In the genomic region with DNA sequence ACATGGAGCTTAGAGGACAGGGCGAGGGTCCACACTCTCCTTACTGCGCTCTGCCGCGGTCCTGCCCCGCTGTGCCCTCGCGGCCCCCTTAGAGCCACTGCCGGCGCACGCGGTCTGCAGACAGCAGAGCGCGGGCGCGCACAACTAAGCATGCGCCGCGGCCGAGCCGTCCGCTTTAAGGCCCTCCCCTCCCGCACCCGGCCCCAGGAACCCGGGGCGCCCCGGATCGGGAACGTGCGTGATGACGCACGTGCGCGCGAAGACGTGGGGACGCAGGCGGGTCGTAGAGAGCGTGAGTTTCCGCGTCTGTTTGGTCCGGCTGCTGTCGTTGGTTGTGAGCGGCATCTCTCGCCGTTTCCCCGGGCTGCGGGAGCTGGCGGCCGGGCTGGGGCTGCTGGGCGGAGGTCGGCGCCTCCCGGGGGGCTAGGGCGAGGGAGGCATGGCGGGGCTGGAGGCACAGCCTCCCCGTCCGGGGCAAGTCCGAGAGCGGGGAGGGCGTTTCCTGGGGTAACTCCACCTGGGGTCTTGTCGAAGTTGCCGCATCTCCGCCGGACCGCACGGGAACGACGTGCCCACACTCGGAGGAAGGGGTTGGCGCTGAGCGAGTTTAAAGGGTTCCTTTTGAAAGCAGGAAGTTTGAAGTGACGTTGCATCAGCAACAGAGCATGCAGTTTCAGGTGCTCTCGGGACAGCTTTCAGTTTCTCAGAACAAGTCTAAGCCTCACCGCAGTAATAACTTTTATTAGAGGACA, we compare ENCODE assay signal across 1 cellular context.
A peak's percentile ranks its signal among the peaks of the same experiment; 100 is the strongest.
TF ChIP-seq lines count a peak whose summit lies in the region.

A gene with protein sequence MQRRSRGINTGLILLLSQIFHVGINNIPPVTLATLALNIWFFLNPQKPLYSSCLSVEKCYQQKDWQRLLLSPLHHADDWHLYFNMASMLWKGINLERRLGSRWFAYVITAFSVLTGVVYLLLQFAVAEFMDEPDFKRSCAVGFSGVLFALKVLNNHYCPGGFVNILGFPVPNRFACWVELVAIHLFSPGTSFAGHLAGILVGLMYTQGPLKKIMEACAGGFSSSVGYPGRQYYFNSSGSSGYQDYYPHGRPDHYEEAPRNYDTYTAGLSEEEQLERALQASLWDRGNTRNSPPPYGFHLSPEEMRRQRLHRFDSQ (plus strand): TSS at position 259 of the 752 bp plus-strand sequence. CDS start 28,640 bp downstream, outside the sequence.

TF ChIP-seq in HEK293, 187 proteins besides CTCF, POLR2A, EP300 and RAD21 (continued from another document and continues in another):
- TF ChIP-seq, protein P1, sequence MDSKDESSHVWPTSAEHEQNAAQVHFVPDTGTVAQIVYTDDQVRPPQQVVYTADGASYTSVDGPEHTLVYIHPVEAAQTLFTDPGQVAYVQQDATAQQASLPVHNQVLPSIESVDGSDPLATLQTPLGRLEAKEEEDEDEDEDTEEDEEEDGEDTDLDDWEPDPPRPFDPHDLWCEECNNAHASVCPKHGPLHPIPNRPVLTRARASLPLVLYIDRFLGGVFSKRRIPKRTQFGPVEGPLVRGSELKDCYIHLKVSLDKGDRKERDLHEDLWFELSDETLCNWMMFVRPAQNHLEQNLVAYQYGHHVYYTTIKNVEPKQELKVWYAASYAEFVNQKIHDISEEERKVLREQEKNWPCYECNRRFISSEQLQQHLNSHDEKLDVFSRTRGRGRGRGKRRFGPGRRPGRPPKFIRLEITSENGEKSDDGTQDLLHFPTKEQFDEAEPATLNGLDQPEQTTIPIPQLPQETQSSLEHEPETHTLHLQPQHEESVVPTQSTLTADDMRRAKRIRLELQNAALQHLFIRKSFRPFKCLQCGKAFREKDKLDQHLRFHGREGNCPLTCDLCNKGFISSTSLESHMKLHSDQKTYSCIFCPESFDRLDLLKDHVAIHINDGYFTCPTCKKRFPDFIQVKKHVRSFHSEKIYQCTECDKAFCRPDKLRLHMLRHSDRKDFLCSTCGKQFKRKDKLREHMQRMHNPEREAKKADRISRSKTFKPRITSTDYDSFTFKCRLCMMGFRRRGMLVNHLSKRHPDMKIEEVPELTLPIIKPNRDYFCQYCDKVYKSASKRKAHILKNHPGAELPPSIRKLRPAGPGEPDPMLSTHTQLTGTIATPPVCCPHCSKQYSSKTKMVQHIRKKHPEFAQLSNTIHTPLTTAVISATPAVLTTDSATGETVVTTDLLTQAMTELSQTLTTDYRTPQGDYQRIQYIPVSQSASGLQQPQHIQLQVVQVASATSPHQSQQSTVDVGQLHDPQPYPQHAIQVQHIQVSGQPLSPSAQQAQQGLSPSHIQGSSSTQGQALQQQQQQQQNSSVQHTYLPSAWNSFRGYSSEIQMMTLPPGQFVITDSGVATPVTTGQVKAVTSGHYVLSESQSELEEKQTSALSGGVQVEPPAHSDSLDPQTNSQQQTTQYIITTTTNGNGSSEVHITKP (tag by site-specific recombination; IDR thresholded peaks at IDR 0.05): peak; percentile 52
- TF ChIP-seq ZNF433 (tag by site-specific recombination; IDR thresholded peaks at IDR 0.05; ENCODE audit: low read depth) (no peak), ZNF791 (tag by site-specific recombination; IDR thresholded peaks at IDR 0.05) (no peak), ZNF48 (tag by site-specific recombination; IDR thresholded peaks at IDR 0.05) (no peak), ZIC2 (tag by site-specific recombination; IDR thresholded peaks at IDR 0.05) (peak; percentile 27; the same call in 1 of the 2 replicates), ZNF302 (tag by site-specific recombination; IDR thresholded peaks at IDR 0.05; ENCODE audit: low read depth) (no peak), KLF8 (tag by site-specific recombination; IDR thresholded peaks at IDR 0.05) (peak; percentile 36; the same call in 1 of the 2 replicates), ZNF660 (tag by site-specific recombination; IDR thresholded peaks at IDR 0.05) (no peak), ZNF311 (tag by site-specific recombination; IDR thresholded peaks at IDR 0.05; ENCODE audit: borderline replicate concordance) (no peak), ZNF629 (tag by site-specific recombination; IDR thresholded peaks at IDR 0.05) (peak; percentile 76), ZNF664 (tag by site-specific recombination; IDR thresholded peaks at IDR 0.05) (no peak), ZNF37A (tag by site-specific recombination; IDR thresholded peaks at IDR 0.05) (no peak), SP3 (tag by site-specific recombination; IDR thresholded peaks at IDR 0.05) (peak; percentile 66), ZNF610 (tag by site-specific recombination; IDR thresholded peaks at IDR 0.05; ENCODE audit: borderline replicate concordance) (peak; percentile 83), ZNF138 (tag by site-specific recombination; IDR thresholded peaks at IDR 0.05; ENCODE audit: borderline replicate concordance) (no peak), MEIS1 (CRISPR knock-in tag; IDR thresholded peaks at IDR 0.05; ENCODE audit: borderline replicate concordance) (no peak), SP2 (tag by site-specific recombination; IDR thresholded peaks at IDR 0.05) (peak; percentile 79), KLF10 (tag by site-specific recombination; IDR thresholded peaks at IDR 0.05) (no peak), ZNF701 (tag by site-specific recombination; IDR thresholded peaks at IDR 0.05) (no peak), ZNF549 (tag by site-specific recombination; IDR thresholded peaks at IDR 0.05) (no peak), ZNF341 (tag by site-specific recombination; IDR thresholded peaks at IDR 0.05; ENCODE audit: low read depth) (peak; percentile 89), ZNF792 (tag by site-specific recombination; IDR thresholded peaks at IDR 0.05) (no peak), ZNF133 (tag by site-specific recombination; IDR thresholded peaks at IDR 0.05) (no peak), ZFP37 (tag by site-specific recombination; IDR thresholded peaks at IDR 0.05) (peak; percentile 76; the same call in 1 of the 2 replicates), ZNF248 (tag by site-specific recombination; IDR thresholded peaks at IDR 0.05) (no peak), ZNF423 (tag by site-specific recombination; IDR thresholded peaks at IDR 0.05) (no peak), KLF1 (tag by site-specific recombination; IDR thresholded peaks at IDR 0.05) (no peak), GLI4 (tag by site-specific recombination; IDR thresholded peaks at IDR 0.05) (no peak), ZNF558 (tag by site-specific recombination; IDR thresholded peaks at IDR 0.05) (no peak), KLF16 (tag by site-specific recombination; IDR thresholded peaks at IDR 0.05) (no peak), SP7 (tag by site-specific recombination; IDR thresholded peaks at IDR 0.05) (0 out of 2 replicates have a peak, but pooled peaks have one; percentile 30)
- TF ChIP-seq, protein P2, sequence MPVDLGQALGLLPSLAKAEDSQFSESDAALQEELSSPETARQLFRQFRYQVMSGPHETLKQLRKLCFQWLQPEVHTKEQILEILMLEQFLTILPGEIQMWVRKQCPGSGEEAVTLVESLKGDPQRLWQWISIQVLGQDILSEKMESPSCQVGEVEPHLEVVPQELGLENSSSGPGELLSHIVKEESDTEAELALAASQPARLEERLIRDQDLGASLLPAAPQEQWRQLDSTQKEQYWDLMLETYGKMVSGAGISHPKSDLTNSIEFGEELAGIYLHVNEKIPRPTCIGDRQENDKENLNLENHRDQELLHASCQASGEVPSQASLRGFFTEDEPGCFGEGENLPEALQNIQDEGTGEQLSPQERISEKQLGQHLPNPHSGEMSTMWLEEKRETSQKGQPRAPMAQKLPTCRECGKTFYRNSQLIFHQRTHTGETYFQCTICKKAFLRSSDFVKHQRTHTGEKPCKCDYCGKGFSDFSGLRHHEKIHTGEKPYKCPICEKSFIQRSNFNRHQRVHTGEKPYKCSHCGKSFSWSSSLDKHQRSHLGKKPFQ (tag by site-specific recombination; IDR thresholded peaks at IDR 0.05): no peak
- TF ChIP-seq, protein P3, sequence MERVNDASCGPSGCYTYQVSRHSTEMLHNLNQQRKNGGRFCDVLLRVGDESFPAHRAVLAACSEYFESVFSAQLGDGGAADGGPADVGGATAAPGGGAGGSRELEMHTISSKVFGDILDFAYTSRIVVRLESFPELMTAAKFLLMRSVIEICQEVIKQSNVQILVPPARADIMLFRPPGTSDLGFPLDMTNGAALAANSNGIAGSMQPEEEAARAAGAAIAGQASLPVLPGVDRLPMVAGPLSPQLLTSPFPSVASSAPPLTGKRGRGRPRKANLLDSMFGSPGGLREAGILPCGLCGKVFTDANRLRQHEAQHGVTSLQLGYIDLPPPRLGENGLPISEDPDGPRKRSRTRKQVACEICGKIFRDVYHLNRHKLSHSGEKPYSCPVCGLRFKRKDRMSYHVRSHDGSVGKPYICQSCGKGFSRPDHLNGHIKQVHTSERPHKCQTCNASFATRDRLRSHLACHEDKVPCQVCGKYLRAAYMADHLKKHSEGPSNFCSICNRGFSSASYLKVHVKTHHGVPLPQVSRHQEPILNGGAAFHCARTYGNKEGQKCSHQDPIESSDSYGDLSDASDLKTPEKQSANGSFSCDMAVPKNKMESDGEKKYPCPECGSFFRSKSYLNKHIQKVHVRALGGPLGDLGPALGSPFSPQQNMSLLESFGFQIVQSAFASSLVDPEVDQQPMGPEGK (tag by site-specific recombination; IDR thresholded peaks at IDR 0.05): peak; percentile 79
- TF ChIP-seq, protein P4, sequence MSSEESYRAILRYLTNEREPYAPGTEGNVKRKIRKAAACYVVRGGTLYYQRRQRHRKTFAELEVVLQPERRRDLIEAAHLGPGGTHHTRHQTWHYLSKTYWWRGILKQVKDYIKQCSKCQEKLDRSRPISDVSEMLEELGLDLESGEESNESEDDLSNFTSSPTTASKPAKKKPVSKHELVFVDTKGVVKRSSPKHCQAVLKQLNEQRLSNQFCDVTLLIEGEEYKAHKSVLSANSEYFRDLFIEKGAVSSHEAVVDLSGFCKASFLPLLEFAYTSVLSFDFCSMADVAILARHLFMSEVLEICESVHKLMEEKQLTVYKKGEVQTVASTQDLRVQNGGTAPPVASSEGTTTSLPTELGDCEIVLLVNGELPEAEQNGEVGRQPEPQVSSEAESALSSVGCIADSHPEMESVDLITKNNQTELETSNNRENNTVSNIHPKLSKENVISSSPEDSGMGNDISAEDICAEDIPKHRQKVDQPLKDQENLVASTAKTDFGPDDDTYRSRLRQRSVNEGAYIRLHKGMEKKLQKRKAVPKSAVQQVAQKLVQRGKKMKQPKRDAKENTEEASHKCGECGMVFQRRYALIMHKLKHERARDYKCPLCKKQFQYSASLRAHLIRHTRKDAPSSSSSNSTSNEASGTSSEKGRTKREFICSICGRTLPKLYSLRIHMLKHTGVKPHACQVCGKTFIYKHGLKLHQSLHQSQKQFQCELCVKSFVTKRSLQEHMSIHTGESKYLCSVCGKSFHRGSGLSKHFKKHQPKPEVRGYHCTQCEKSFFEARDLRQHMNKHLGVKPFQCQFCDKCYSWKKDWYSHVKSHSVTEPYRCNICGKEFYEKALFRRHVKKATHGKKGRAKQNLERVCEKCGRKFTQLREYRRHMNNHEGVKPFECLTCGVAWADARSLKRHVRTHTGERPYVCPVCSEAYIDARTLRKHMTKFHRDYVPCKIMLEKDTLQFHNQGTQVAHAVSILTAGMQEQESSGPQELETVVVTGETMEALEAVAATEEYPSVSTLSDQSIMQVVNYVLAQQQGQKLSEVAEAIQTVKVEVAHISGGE (tag by site-specific recombination; conservative IDR thresholded peaks at IDR 0.05; ENCODE audit: low read depth): peak; percentile 91
- TF ChIP-seq, protein P5, sequence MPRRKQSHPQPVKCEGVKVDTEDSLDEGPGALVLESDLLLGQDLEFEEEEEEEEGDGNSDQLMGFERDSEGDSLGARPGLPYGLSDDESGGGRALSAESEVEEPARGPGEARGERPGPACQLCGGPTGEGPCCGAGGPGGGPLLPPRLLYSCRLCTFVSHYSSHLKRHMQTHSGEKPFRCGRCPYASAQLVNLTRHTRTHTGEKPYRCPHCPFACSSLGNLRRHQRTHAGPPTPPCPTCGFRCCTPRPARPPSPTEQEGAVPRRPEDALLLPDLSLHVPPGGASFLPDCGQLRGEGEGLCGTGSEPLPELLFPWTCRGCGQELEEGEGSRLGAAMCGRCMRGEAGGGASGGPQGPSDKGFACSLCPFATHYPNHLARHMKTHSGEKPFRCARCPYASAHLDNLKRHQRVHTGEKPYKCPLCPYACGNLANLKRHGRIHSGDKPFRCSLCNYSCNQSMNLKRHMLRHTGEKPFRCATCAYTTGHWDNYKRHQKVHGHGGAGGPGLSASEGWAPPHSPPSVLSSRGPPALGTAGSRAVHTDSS (tag by site-specific recombination; IDR thresholded peaks at IDR 0.05): no peak
- TF ChIP-seq, protein P6, sequence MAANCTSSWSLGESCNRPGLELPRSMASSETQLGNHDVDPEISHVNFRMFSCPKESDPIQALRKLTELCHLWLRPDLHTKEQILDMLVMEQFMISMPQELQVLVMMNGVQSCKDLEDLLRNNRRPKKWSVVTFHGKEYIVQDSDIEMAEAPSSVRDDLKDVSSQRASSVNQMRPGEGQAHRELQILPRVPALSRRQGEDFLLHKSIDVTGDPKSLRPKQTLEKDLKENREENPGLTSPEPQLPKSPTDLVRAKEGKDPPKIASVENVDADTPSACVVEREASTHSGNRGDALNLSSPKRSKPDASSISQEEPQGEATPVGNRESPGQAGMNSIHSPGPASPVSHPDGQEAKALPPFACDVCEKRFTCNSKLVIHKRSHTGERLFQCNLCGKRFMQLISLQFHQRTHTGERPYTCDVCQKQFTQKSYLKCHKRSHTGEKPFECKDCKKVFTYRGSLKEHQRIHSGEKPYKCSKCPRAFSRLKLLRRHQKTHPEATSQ (tag by site-specific recombination; IDR thresholded peaks at IDR 0.05): no peak
- TF ChIP-seq, protein P7, sequence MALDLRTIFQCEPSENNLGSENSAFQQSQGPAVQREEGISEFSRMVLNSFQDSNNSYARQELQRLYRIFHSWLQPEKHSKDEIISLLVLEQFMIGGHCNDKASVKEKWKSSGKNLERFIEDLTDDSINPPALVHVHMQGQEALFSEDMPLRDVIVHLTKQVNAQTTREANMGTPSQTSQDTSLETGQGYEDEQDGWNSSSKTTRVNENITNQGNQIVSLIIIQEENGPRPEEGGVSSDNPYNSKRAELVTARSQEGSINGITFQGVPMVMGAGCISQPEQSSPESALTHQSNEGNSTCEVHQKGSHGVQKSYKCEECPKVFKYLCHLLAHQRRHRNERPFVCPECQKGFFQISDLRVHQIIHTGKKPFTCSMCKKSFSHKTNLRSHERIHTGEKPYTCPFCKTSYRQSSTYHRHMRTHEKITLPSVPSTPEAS (tag by site-specific recombination; IDR thresholded peaks at IDR 0.05): no peak
- TF ChIP-seq, protein P8, sequence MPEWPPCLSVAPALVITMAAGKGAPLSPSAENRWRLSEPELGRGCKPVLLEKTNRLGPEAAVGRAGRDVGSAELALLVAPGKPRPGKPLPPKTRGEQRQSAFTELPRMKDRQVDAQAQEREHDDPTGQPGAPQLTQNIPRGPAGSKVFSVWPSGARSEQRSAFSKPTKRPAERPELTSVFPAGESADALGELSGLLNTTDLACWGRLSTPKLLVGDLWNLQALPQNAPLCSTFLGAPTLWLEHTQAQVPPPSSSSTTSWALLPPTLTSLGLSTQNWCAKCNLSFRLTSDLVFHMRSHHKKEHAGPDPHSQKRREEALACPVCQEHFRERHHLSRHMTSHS (tag by site-specific recombination; IDR thresholded peaks at IDR 0.05): no peak
